Comparison of ENCODE assay signal across 27 cellular contexts in genomic region chr13:73720216-73720840, GRCh38.
DNase-seq lines count a peak whose midpoint lies in the region; ATAC-seq and TF ChIP-seq lines count a peak whose summit lies in the region.
"Had no signal": no experiment of that assay in that cellular context is flagged by ENCODE, and none has a peak within 500 bp of the region (broad histone marks: within the 10 kb centered on the region; RNA-seq: fewer than 3 reads in every experiment).

No MANE protein-coding gene starts in this region.

- no peaks in the 10 kb centered on the region for H3K9me3 ChIP-seq in CD4-positive, alpha-beta T cell (ENCODE audit: control insufficient read depth, low read length)
- H3K9me3 ChIP-seq: BE2C, SJCRH30, suprapubic skin had no signal

- no peak for TF ChIP-seq CTCF in CD4-positive, alpha-beta T cell (IDR thresholded peaks at IDR 0.05)
- TF ChIP-seq CTCF in GM23338 (conservative IDR thresholded peaks at IDR 0.05; ENCODE audit: low read depth in 2 of 2) = no peak
- no peak for TF ChIP-seq CTCF in foreskin keratinocyte (conservative IDR thresholded peaks at IDR 0.05)

- H3K9me3 Mint-ChIP-seq in CD4-positive, alpha-beta T cell = no peaks in the 10 kb centered on the region
- no peaks in the 10 kb centered on the region; the same call in 2 of the 3 replicates for H3K9me3 Mint-ChIP-seq in GM23338
- H3K9me3 Mint-ChIP-seq in central memory CD8-positive, alpha-beta T cell = no peaks in the 10 kb centered on the region
- H3K9me3 Mint-ChIP-seq: activated T-cell treated with anti-CD3 and anti-CD28 coated beads, Interleukin-2, amount 50 U/mL, for 72 hours; stimulated activated naive B cell treated with anti-CD40 and anti-IgM and Interleukin-4, amounts not matched to agents 10 μg/mL and 1 μg/mL and 100 μg/mL, for 72 hours had no signal

- H3K27ac Mint-ChIP-seq in CD4-positive, alpha-beta T cell = peak overlapping the region; percentile 51
- H3K27ac Mint-ChIP-seq in GM23338 = peak overlapping the region; percentile 74
- H3K27ac Mint-ChIP-seq in central memory CD8-positive, alpha-beta T cell (ENCODE audit: low read depth) = peak overlapping the region; percentile 57
- H3K27ac Mint-ChIP-seq: activated CD8-positive, alpha-beta memory T cell treated with anti-CD3 and anti-CD28 coated beads, Interleukin-2, amount 10 ng/mL, durations not matched to agents 7 days and 5 days; activated T-cell treated with anti-CD3 and anti-CD28 coated beads, Interleukin-2, amount 50 U/mL, for 72 hours; stimulated activated naive B cell treated with anti-CD40 and anti-IgM and Interleukin-4, amounts not matched to agents 10 μg/mL and 1 μg/mL and 100 μg/mL, for 72 hours had no signal

- no peaks in the 10 kb centered on the region for H4K20me1 ChIP-seq in GM23338 (replicated peaks; ENCODE audit: insufficient read depth)

- H3K36me3 Mint-ChIP-seq in CD4-positive, alpha-beta T cell (ENCODE audit: low read depth) = peaks cover 29% of the 10 kb centered on the region
- no peaks in the 10 kb centered on the region for H3K36me3 Mint-ChIP-seq in GM23338 (ENCODE audit: low read depth)
- H3K36me3 Mint-ChIP-seq in central memory CD8-positive, alpha-beta T cell (ENCODE audit: insufficient read depth) = peaks cover 20% of the 10 kb centered on the region

- H3K27me3 ChIP-seq in CD4-positive, alpha-beta T cell (ENCODE audit: control insufficient read depth, insufficient read depth, low read length) = no peaks in the 10 kb centered on the region
- H3K27me3 ChIP-seq in GM23338 (ENCODE audit: insufficient read depth) = no peaks in the 10 kb centered on the region
- H3K27me3 ChIP-seq in foreskin keratinocyte = no peaks in the 10 kb centered on the region
- H3K27me3 ChIP-seq: BE2C, cardiac muscle cell, SJCRH30, suprapubic skin had no signal

- CTCF ChIA-PET in CD4-positive, alpha-beta T cell (lab: Charles Lee) = no interaction called here

- POLR2A ChIA-PET in CD4-positive, alpha-beta T cell (lab: Charles Lee) = interaction anchor here (0.8 kb wide), 1 partner anchor 10 kb away, joined by 3 read pairs; no protein-coding TSS in a partner anchor

- no peak for ATAC-seq in CD4-positive, alpha-beta T cell (ENCODE audit: poor library complexity)
- ATAC-seq in GM23338 = peak; percentile 27; the same call in 1 of the 3 replicates
- no peak for ATAC-seq in central memory CD8-positive, alpha-beta T cell (replicated peaks; ENCODE audit: extremely low read depth, poor library complexity, severe bottlenecking)
- ATAC-seq in foreskin keratinocyte = no peak
- no peak for ATAC-seq in HG03108 (IDR thresholded peaks at IDR 0.05; ENCODE audit: unreplicated experiment)
- ATAC-seq: activated CD8-positive, alpha-beta memory T cell treated with anti-CD3 and anti-CD28 coated beads, Interleukin-2, amount 10 ng/mL, durations not matched to agents 7 days and 5 days; activated T-cell treated with anti-CD3 and anti-CD28 coated beads, Interleukin-2, amount 50 U/mL, for 72 hours; stimulated activated naive B cell treated with anti-CD40 and anti-IgM and Interleukin-4, amounts not matched to agents 10 μg/mL and 1 μg/mL and 100 μg/mL, for 72 hours had no signal

- H3K4me1 ChIP-seq in GM23338 (ENCODE audit: insufficient read depth) (peaks cover 41% of the 10 kb centered on the region), foreskin keratinocyte (peaks cover 16% of the 10 kb centered on the region)

- H3K79me2 ChIP-seq in GM23338 (replicated peaks; ENCODE audit: insufficient read depth) = no peaks in the 10 kb centered on the region

- no peaks in the 10 kb centered on the region for H3K36me3 ChIP-seq in GM23338 (ENCODE audit: insufficient read depth)
- H3K36me3 ChIP-seq: BE2C, cardiac muscle cell, SJCRH30, suprapubic skin had no signal

- no peaks in the 10 kb centered on the region for H3K9me2 ChIP-seq in GM23338 (ENCODE audit: insufficient read depth)

- H3K4me3 Mint-ChIP-seq in CD4-positive, alpha-beta T cell = no peak overlapping the region
- no peak overlapping the region for H3K4me3 Mint-ChIP-seq in GM23338
- H3K4me3 Mint-ChIP-seq in central memory CD8-positive, alpha-beta T cell = no peak overlapping the region
- H3K4me3 Mint-ChIP-seq: activated CD8-positive, alpha-beta memory T cell treated with anti-CD3 and anti-CD28 coated beads, Interleukin-2, amount 10 ng/mL, durations not matched to agents 7 days and 5 days; activated T-cell treated with anti-CD3 and anti-CD28 coated beads, Interleukin-2, amount 50 U/mL, for 72 hours; stimulated activated naive B cell treated with anti-CD40 and anti-IgM and Interleukin-4, amounts not matched to agents 10 μg/mL and 1 μg/mL and 100 μg/mL, for 72 hours had no signal

- H3K27me3 Mint-ChIP-seq in CD4-positive, alpha-beta T cell = no peaks in the 10 kb centered on the region
- H3K27me3 Mint-ChIP-seq in GM23338 (ENCODE audit: insufficient read depth, low read depth, poor library complexity) = no peaks in the 10 kb centered on the region
- H3K27me3 Mint-ChIP-seq in central memory CD8-positive, alpha-beta T cell = no peaks in the 10 kb centered on the region
- H3K27me3 Mint-ChIP-seq: activated CD8-positive, alpha-beta memory T cell treated with anti-CD3 and anti-CD28 coated beads, Interleukin-2, amount 10 ng/mL, durations not matched to agents 7 days and 5 days; progenitor cell of endocrine pancreas; stimulated activated naive B cell treated with anti-CD40 and anti-IgM and Interleukin-4, amounts not matched to agents 10 μg/mL and 1 μg/mL and 100 μg/mL, for 72 hours had no signal

- H3K4me1 Mint-ChIP-seq in CD4-positive, alpha-beta T cell (ENCODE audit: low read depth) = peaks cover 72% of the 10 kb centered on the region
- peaks cover 57% of the 10 kb centered on the region for H3K4me1 Mint-ChIP-seq in GM23338
- H3K4me1 Mint-ChIP-seq in central memory CD8-positive, alpha-beta T cell = peaks cover 66% of the 10 kb centered on the region

- DNase-seq in CD4-positive, alpha-beta T cell = no peak
- DNase-seq in GM23338 (ENCODE audit: low spot score) (no peak), foreskin keratinocyte (peak; percentile 22 to 59), LoVo (ENCODE audit: low spot score) (no peak), globus pallidus (ENCODE audit: low spot score) (no peak), NCI-H345 treated with DMSO at 0.1 percent for 48 hours (lab: John Stamatoyannopoulos, UW; ENCODE audit: unreplicated experiment) (no peak)
- DNase-seq in central memory CD8-positive, alpha-beta T cell (ENCODE audit: low spot score in 2 of 2) = no peak
- DNase-seq: activated CD4-positive, CD25-positive, alpha-beta regulatory T cell; activated CD8-positive, alpha-beta memory T cell treated with anti-CD3 and anti-CD28 coated beads, Interleukin-2, amount 10 ng/mL, durations not matched to agents 7 days and 5 days; activated naive CD4-positive, alpha-beta T cell; activated T-cell treated with anti-CD3 and anti-CD28 coated beads, Interleukin-2, amount 50 U/mL, for 72 hours; amniotic stem cell; BE2C; dermis blood vessel endothelial cell; HCEC 1CT; head of caudate nucleus; Kasumi-1; NCI-H1048; NCI-H187; NCI-H774; SJCRH30; stimulated activated CD4-positive, alpha-beta T cell treated with anti-CD3 and anti-CD28 coated beads, Interleukin-15, amount 100 ng/mL, for 24 hours; stimulated activated naive B cell treated with anti-CD40 and anti-IgM and Interleukin-4, amounts not matched to agents 10 μg/mL and 1 μg/mL and 100 μg/mL, for 72 hours had no signal

- no peaks in the 10 kb centered on the region; the same call in 1 of the 2 replicates for H3F3A ChIP-seq in GM23338 (replicated peaks; ENCODE audit: low read depth)

- H3K4me2 ChIP-seq in GM23338 = no peak overlapping the region

- H3K27ac ChIP-seq in CD4-positive, alpha-beta T cell (ENCODE audit: low read depth, low read length) = no peak overlapping the region
- no peak overlapping the region for H3K27ac ChIP-seq in GM23338 (ENCODE audit: low read depth)
- H3K27ac ChIP-seq in foreskin keratinocyte = no peak overlapping the region
- H3K27ac ChIP-seq: cardiac muscle cell, SJCRH30, suprapubic skin had no signal

- H3K4me3 ChIP-seq in GM23338 = no peak overlapping the region
- H3K4me3 ChIP-seq: cardiac muscle cell, SJCRH30, suprapubic skin had no signal

- no peak overlapping the region for H2AFZ ChIP-seq in GM23338

- intact Hi-C loops in CD4-positive, alpha-beta T cell (cut with DNase I, micrococcal nuclease) = loop anchor here in 1 of 2 experiments (5.0 to 10.0 kb wide), 2 partner anchors 47 to 1824 kb away; partner anchors contain the start of gene UCHL3

TF ChIP-seq in GM23338, 12 proteins besides CTCF, POLR2A, EP300 and RAD21 (continues in another document):
- TF ChIP-seq EZH2 (IDR thresholded peaks at IDR 0.05; ENCODE audit: low read depth, unreplicated experiment) = no peak

Comparison
In these comparisons a context has a peak if more than half of its experiments do, and no peak if none do; other contexts are left out.
1. DNase-seq: peak in foreskin keratinocyte (2 of 2); none in CD4-positive, alpha-beta T cell (0 of 10), GM23338 (single experiment), central memory CD8-positive, alpha-beta T cell (0 of 2), LoVo (single experiment), globus pallidus (single experiment) and NCI-H345 treated with DMSO at 0.1 percent for 48 hours (single experiment).
2. Peak in every context shown above with its lines, with median percentiles within 50 percentile points of each other: H3K27ac Mint-ChIP-seq.